Comparison of ENCODE assay signal across 26 cellular contexts in genomic region chr9:15617782-15618181, GRCh38.
DNase-seq lines count a peak whose midpoint lies in the region; FAIRE-seq and TF ChIP-seq lines count a peak whose summit lies in the region.
"Had no signal": no experiment of that assay in that cellular context is flagged by ENCODE, and none has a peak within 500 bp of the region (broad histone marks: within the 10 kb centered on the region; RNA-seq: fewer than 3 reads in every experiment).

No MANE protein-coding gene starts in this region.

- peak overlapping the region in 2 of 3 experiments; percentile 76 to 91; a peak in 3 of 7 replicates for H3K27ac Mint-ChIP-seq in H9
- H3K27ac Mint-ChIP-seq: CD4-positive, alpha-beta memory T cell; CD4-positive, CD25-positive, alpha-beta regulatory T cell had no signal

- H3K9me3 ChIP-seq in H9 (ENCODE audit: control insufficient read depth, low read depth, low read length) (peaks cover 7% of the 10 kb centered on the region), H1 (ENCODE audit: insufficient read depth in 2 of 2, low read depth in 1 of 2, low read length in 1 of 2) (no peaks in the 10 kb centered on the region), neuronal stem cell (replicated peaks in 1 of 2; ENCODE audit: control insufficient read depth in 2 of 2, insufficient read depth in 1 of 2, low read depth in 1 of 2, low read length in 2 of 2) (peaks cover 0 to 8% of the 10 kb centered on the region in 2 donors)
- H3K9me3 ChIP-seq: BE2C had no signal

- no peaks in the 10 kb centered on the region for H3K27me3 Mint-ChIP-seq in H9 (ENCODE audit: low read depth)
- H3K27me3 Mint-ChIP-seq: CD4-positive, alpha-beta memory T cell; CD4-positive, CD25-positive, alpha-beta regulatory T cell; CD8-positive, alpha-beta memory T cell had no signal

- H3K36me3 Mint-ChIP-seq in H9 (ENCODE audit: insufficient read depth in 1 of 3, low read depth in 3 of 3): peaks cover 0 to 10% (median 0%) of the 10 kb centered on the region in 3 experiments; a peak in 3 of 7 replicates
- H3K36me3 Mint-ChIP-seq: CD14-positive monocyte; CD8-positive, alpha-beta memory T cell had no signal

- H4K8ac ChIP-seq in H9 (replicated peaks; ENCODE audit: insufficient read length, low read depth, low read length) (no peak overlapping the region), H1 (ENCODE audit: extremely low read depth, insufficient read depth, low read length) (peak overlapping the region; percentile 57; the same call in 1 of the 2 replicates), neuronal stem cell (ENCODE audit: low read depth, low read length) (no peak overlapping the region)

- TF ChIP-seq CTCF in H9 (conservative IDR thresholded peaks at IDR 0.05) (no peak), H1 (IDR thresholded peaks at IDR 0.05; ENCODE audit: control extremely low read depth in 1 of 3, insufficient read depth in 1 of 3, low read depth in 1 of 3, low read length in 3 of 3) (no peak)

- H3K4me2 ChIP-seq in H9 (ENCODE audit: insufficient read depth, insufficient read length, low read length): no peak overlapping the region
- no peak overlapping the region for H3K4me2 ChIP-seq in H1 (ENCODE audit: insufficient read depth in 1 of 2, low read depth in 2 of 2, low read length in 2 of 2)
- H3K4me2 ChIP-seq in neuronal stem cell (ENCODE audit: insufficient read depth, low read length, poor library complexity, severe bottlenecking): no peak overlapping the region
- H3K4me2 ChIP-seq: BLaER1 had no signal

- WGBS in H9 (ENCODE audit: extremely low coverage, insufficient read length, low lambda C conversion rate): no CpG with 5 or more reads among the region's 7 CpGs
- WGBS in H1 (ENCODE audit: extremely low coverage in 1 of 2, insufficient coverage in 1 of 2, insufficient read length in 1 of 2, insufficient replicate concordance in 2 of 2, low coverage in 1 of 2, low lambda C conversion rate in 2 of 2, missing lambda C conversion rate in 1 of 2), 2 experiments: 97% methylated on average over 7 of the region's 7 CpGs; no CpG with 5 or more reads in 1 of the 2 experiments
- no CpG with 5 or more reads among the region's 7 CpGs for WGBS in neuronal stem cell (ENCODE audit: extremely low coverage in 2 of 2, insufficient read length in 2 of 2, insufficient replicate concordance in 1 of 2), 2 donors

- H3K56ac ChIP-seq in H9 (ENCODE audit: insufficient read length, low read depth, low read length) (no peak overlapping the region), H1 (replicated peaks; ENCODE audit: insufficient read length, low read depth, low read length) (no peak overlapping the region)

- no peak overlapping the region for H4K91ac ChIP-seq in H9 (ENCODE audit: insufficient read length, low read depth, low read length)
- H4K91ac ChIP-seq in H1 (replicated peaks; ENCODE audit: insufficient read length, low read length): no peak overlapping the region
- H4K91ac ChIP-seq in neuronal stem cell (ENCODE audit: low read depth, low read length, poor library complexity): no peak overlapping the region

- H3K79me1 ChIP-seq in H9 (ENCODE audit: insufficient read depth, low read depth, low read length, poor library complexity, severe bottlenecking): no peaks in the 10 kb centered on the region
- no peaks in the 10 kb centered on the region for H3K79me1 ChIP-seq in H1 (ENCODE audit: low read depth, low read length)
- H3K79me1 ChIP-seq in neuronal stem cell (ENCODE audit: low read depth, low read length): no peaks in the 10 kb centered on the region

- H3K4me3 Mint-ChIP-seq in H9: no peak overlapping the region
- H3K4me3 Mint-ChIP-seq: CD14-positive monocyte; CD4-positive, alpha-beta memory T cell; CD4-positive, CD25-positive, alpha-beta regulatory T cell; CD8-positive, alpha-beta memory T cell had no signal

- TF ChIP-seq POLR2A in H1 (IDR thresholded peaks at IDR 0.05; ENCODE audit: control extremely low read depth in 1 of 2, low read depth in 2 of 2, low read length in 2 of 2): no peak

- H3K14ac ChIP-seq in H9 (ENCODE audit: insufficient read depth, low read length): no peak overlapping the region
- H3K14ac ChIP-seq in H1 (ENCODE audit: insufficient read length): no peak overlapping the region
- peak overlapping the region; percentile 31 for H3K14ac ChIP-seq in neuronal stem cell (ENCODE audit: low read length)

- H4K20me1 ChIP-seq in H9 (ENCODE audit: control insufficient read depth, insufficient read depth, insufficient read length): no peaks in the 10 kb centered on the region
- no peaks in the 10 kb centered on the region for H4K20me1 ChIP-seq in H1 (replicated peaks in 1 of 2; ENCODE audit: control insufficient read depth in 1 of 2, insufficient read depth in 2 of 2, low read length in 2 of 2)
- H4K20me1 ChIP-seq: BLaER1 had no signal

- H2AK5ac ChIP-seq in H9 (ENCODE audit: insufficient read length, low read length) (no peak overlapping the region), H1 (ENCODE audit: low read depth, low read length) (no peak overlapping the region), neuronal stem cell (ENCODE audit: low read depth, low read length) (no peak overlapping the region)

- CTCF ChIA-PET in H1 (lab: Charles Lee; ENCODE audit: partially characterized antibody): interaction anchor here (0.6 to 2.9 kb wide), 4 partner anchors 11 to 66 kb away, joined by 3 to 20 read pairs (median 8); no protein-coding TSS in a partner anchor

- H3K4me1 ChIP-seq in H9 (ENCODE audit: insufficient read depth, low read length): no peaks in the 10 kb centered on the region; the same call in 1 of the 2 replicates
- no peaks in the 10 kb centered on the region; a peak in 1 of 7 replicates for H3K4me1 ChIP-seq in H1 (replicated peaks in 1 of 4; ENCODE audit: control insufficient read depth in 3 of 4, insufficient read depth in 4 of 4, low read length in 3 of 4)
- peaks cover 0 to 7% of the 10 kb centered on the region in 2 donors for H3K4me1 ChIP-seq in neuronal stem cell (ENCODE audit: control insufficient read depth in 2 of 2, insufficient read depth in 1 of 2, low read depth in 1 of 2, low read length in 2 of 2)
- H3K4me1 ChIP-seq: BE2C, BLaER1 had no signal

- H3K4me1 Mint-ChIP-seq in H9: peaks cover 4 to 7% of the 10 kb centered on the region in 2 experiments; a peak in 1 of 4 replicates
- H3K4me1 Mint-ChIP-seq: CD14-positive monocyte; CD4-positive, alpha-beta memory T cell; CD4-positive, CD25-positive, alpha-beta regulatory T cell; CD8-positive, alpha-beta memory T cell had no signal

- H3K79me2 ChIP-seq in H9 (ENCODE audit: insufficient read depth, low read length): no peaks in the 10 kb centered on the region
- H3K79me2 ChIP-seq in H1 (ENCODE audit: control insufficient read depth in 1 of 2, insufficient read depth in 2 of 2, low read length in 2 of 2): no peaks in the 10 kb centered on the region

- H2BK15ac ChIP-seq in H9 (ENCODE audit: low read depth, low read length) (no peak overlapping the region), H1 (ENCODE audit: low read length) (no peak overlapping the region), neuronal stem cell (ENCODE audit: low read length) (no peak overlapping the region)

- H3K27me3 ChIP-seq in H9 (ENCODE audit: insufficient read depth, low read length) (no peaks in the 10 kb centered on the region), H1 (replicated peaks in 1 of 4; ENCODE audit: control insufficient read depth in 3 of 4, extremely low read depth in 1 of 4, insufficient read depth in 3 of 4, low read length in 3 of 4) (no peaks in the 10 kb centered on the region), neuronal stem cell (ENCODE audit: control insufficient read depth in 3 of 3, insufficient read depth in 3 of 3, low read depth in 1 of 3, low read length in 3 of 3) (no peaks in the 10 kb centered on the region)
- H3K27me3 ChIP-seq: BE2C, BLaER1 had no signal

- no peaks in the 10 kb centered on the region; a peak in 1 of 5 replicates for H3K9me3 Mint-ChIP-seq in H9
- H3K9me3 Mint-ChIP-seq: CD4-positive, alpha-beta memory T cell; CD8-positive, alpha-beta memory T cell had no signal

- H2BK5ac ChIP-seq in H9 (ENCODE audit: insufficient read length, low read length) (no peak overlapping the region), H1 (ENCODE audit: low read depth, low read length) (no peak overlapping the region), neuronal stem cell (ENCODE audit: low read length) (no peak overlapping the region)

- 0 out of 8 replicates have a peak, but pooled peaks cover 0 to 2% (median 0%) of the 10 kb centered on the region in 4 experiments for H3K36me3 ChIP-seq in H1 (ENCODE audit: control insufficient read depth in 2 of 4, insufficient read depth in 4 of 4, low read length in 3 of 4)
- no peaks in the 10 kb centered on the region for H3K36me3 ChIP-seq in neuronal stem cell (replicated peaks in 1 of 2; ENCODE audit: control insufficient read depth in 2 of 2, insufficient read depth in 2 of 2, low read length in 2 of 2)
- H3K36me3 ChIP-seq: BE2C, BLaER1 had no signal

- H3K23ac ChIP-seq in H9 (ENCODE audit: insufficient read length, low read depth, low read length) (no peak overlapping the region), H1 (ENCODE audit: insufficient read length) (no peak overlapping the region), neuronal stem cell (ENCODE audit: low read depth, low read length, poor library complexity) (no peak overlapping the region)

- no peak overlapping the region for H2AFZ ChIP-seq in H9 (ENCODE audit: low read length)
- H2AFZ ChIP-seq in H1 (ENCODE audit: low read length): no peak overlapping the region
- H2AFZ ChIP-seq in neuronal stem cell (ENCODE audit: low read length): no peak overlapping the region

- POLR2A ChIA-PET in H1 (lab: Charles Lee; ENCODE audit: partially characterized antibody): interaction anchor here (1.5 to 1.9 kb wide), 2 partner anchors 11 to 122 kb away, joined by 4 read pairs; no protein-coding TSS in a partner anchor

- no peak for TF ChIP-seq RAD21 in H1 (IDR thresholded peaks at IDR 0.05 in 1 of 2, conservative IDR thresholded peaks at IDR 0.05 in 1 of 2; ENCODE audit: low read depth in 2 of 2, low read length in 2 of 2)

- no peaks in the 10 kb centered on the region for H3K23me2 ChIP-seq in H9 (ENCODE audit: insufficient read length, low read depth, low read length, poor library complexity, severe bottlenecking)
- no peaks in the 10 kb centered on the region for H3K23me2 ChIP-seq in H1 (ENCODE audit: low read depth, low read length)

- TF ChIP-seq EP300 in H1 (IDR thresholded peaks at IDR 0.05; ENCODE audit: borderline replicate concordance in 1 of 2, low read depth in 2 of 2, low read length in 2 of 2): no peak

- H2BK20ac ChIP-seq in H9 (ENCODE audit: low read depth, low read length, poor library complexity, severe bottlenecking) (no peak overlapping the region), H1 (ENCODE audit: low read length) (no peak overlapping the region)

- no peak overlapping the region for H4K5ac ChIP-seq in H9 (ENCODE audit: insufficient read length, low read depth, low read length)
- H4K5ac ChIP-seq in H1 (ENCODE audit: insufficient read length, low read depth, low read length): no peak overlapping the region

- FAIRE-seq in H1 (lab: Jason Lieb, UNC): no peak
- FAIRE-seq: A204.1, GM12878, GM12892, GM18507 had no signal

- H3K4ac ChIP-seq in H9 (ENCODE audit: low read depth, low read length) (no peak overlapping the region), H1 (replicated peaks; ENCODE audit: insufficient read length, low read depth, low read length) (no peak overlapping the region), neuronal stem cell (ENCODE audit: low read length) (no peak overlapping the region)

- H3K4me3 ChIP-seq in H1 (ENCODE audit: extremely low read depth in 1 of 4, insufficient read depth in 2 of 4, low read depth in 3 of 4, low read length in 4 of 4): no peak overlapping the region
- no peak overlapping the region for H3K4me3 ChIP-seq in neuronal stem cell (ENCODE audit: low read length in 2 of 2)
- H3K4me3 ChIP-seq: BLaER1, GM12878 had no signal

- H2BK12ac ChIP-seq in H9 (ENCODE audit: insufficient read length, low read depth, low read length): no peak overlapping the region
- no peak overlapping the region for H2BK12ac ChIP-seq in H1 (ENCODE audit: low read depth, low read length)
- no peak overlapping the region for H2BK12ac ChIP-seq in neuronal stem cell (ENCODE audit: low read length)

- H3K18ac ChIP-seq in H9 (ENCODE audit: insufficient read length, low read depth, low read length) (no peak overlapping the region), H1 (ENCODE audit: extremely low read depth, low read length) (no peak overlapping the region), neuronal stem cell (ENCODE audit: low read length) (peak overlapping the region; percentile 5)

- no peak overlapping the region for H3T11ph ChIP-seq in H9 (ENCODE audit: low read length)

- H3K27ac ChIP-seq in H9 (ENCODE audit: insufficient read length, low read depth, low read length) (no peak overlapping the region), H1 (ENCODE audit: low read depth, low read length) (no peak overlapping the region), neuronal stem cell (replicated peaks; ENCODE audit: low read length) (no peak overlapping the region)
- H3K27ac ChIP-seq: BLaER1 had no signal

- DNase-seq in H9 (no peak), H1 (ENCODE audit: low read depth in 1 of 2, low spot score in 2 of 2) (no peak), neuronal stem cell (ENCODE audit: low spot score) (no peak), cerebellar cortex (ENCODE audit: low spot score) (no peak)
- no peak for DNase-seq in activated CD8-positive, alpha-beta memory T cell treated with anti-CD3 and anti-CD28 coated beads, Interleukin-2, amount 50 U/mL, for 4 hours
- DNase-seq: 8988T; ACHN; BE2C; C1 segment of cervical spinal cord; CD4-positive, alpha-beta memory T cell; CD4-positive, CD25-positive, alpha-beta regulatory T cell; CD8-positive, alpha-beta memory T cell; COR-L47; DMS 273 treated with DMSO at 0.1 percent for 48 hours; DMS153; DMS53; DMS79; DND-41; EL; GDM1 had no signal

- H2BK120ac ChIP-seq in H9 (ENCODE audit: low read depth, low read length, poor library complexity, severe bottlenecking) (no peak overlapping the region), H1 (replicated peaks; ENCODE audit: low read depth, low read length) (no peak overlapping the region), neuronal stem cell (ENCODE audit: low read depth, low read length) (no peak overlapping the region)

- H3K9ac ChIP-seq in H9 (ENCODE audit: extremely low read depth, insufficient read length, low read length) (no peak overlapping the region), H1 (replicated peaks in 1 of 4; ENCODE audit: extremely low read depth in 1 of 4, low read depth in 3 of 4, low read length in 3 of 4) (no peak overlapping the region), neuronal stem cell (ENCODE audit: low read depth, low read length, poor library complexity) (no peak overlapping the region)
- H3K9ac ChIP-seq: BLaER1 had no signal
